ENCODE assay signal across 1 cellular context in the genomic region with DNA sequence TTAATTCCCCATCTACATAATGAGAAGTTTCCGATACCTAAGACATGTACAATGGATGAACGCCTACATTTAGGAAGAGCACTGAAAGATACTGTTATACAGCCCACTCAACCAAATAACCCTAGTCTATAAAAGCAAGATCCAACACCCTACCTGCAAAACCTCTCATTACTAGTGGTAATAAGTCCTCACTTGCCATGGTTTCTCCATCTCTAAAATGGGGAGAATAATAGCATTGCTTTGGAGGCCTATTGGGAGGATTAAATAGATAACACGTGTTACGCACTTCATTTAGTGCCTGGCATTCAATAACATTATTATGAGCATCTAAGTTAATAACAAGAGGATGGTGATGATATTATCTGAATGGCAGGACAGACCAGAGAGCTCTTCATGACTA.
TF ChIP-seq lines count a peak whose summit lies in the region.

No MANE protein-coding gene starts in this region.

TF ChIP-seq in liver, 16 proteins besides CTCF, POLR2A, EP300 and RAD21 (continued from another document):
- TF ChIP-seq ZBTB33 (IDR thresholded peaks at IDR 0.05) (no peak), HNF4G (IDR thresholded peaks at IDR 0.05) (no peak), YY1 (IDR thresholded peaks at IDR 0.05) (no peak), EGR1 (IDR thresholded peaks at IDR 0.05; ENCODE audit: low read depth in 2 of 2) (no peak), SP1 (IDR thresholded peaks at IDR 0.05) (no peak), NR2F2 (IDR thresholded peaks at IDR 0.05) (no peak), GABPA (IDR thresholded peaks at IDR 0.05 in 1 of 2, conservative IDR thresholded peaks at IDR 0.05 in 1 of 2) (no peak), FOXA1 (IDR thresholded peaks at IDR 0.05) (no peak), HNF4A (conservative IDR thresholded peaks at IDR 0.05) (no peak), JUND (IDR thresholded peaks at IDR 0.05) (no peak)
